Comparison of ENCODE assay signal across 9 cellular contexts in the genomic region with DNA sequence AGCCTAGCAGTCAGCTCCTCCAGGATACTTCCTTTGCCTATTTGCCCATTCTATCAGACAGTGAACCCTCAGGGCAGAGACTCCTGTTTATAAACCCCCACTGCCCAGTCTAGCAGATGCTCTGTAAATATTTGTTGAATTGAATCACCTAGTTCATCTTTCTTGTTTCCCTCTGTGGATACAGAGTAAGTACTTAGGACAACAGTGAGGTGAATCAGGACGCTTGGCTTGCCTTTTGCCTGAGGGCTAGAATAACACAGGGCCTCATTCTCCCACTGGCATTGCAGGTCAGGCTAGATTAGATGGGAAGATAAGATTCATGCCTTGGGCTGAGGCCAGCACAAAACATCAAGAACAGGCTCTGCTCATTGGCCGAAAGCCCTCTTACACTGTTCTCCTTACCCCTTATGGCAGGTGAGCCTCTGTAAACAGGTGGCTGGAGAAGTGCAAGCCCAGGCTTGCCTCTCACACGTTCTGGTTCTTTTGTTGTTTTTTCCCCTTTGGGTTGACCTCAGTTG. TPM values are rescaled to one million over a fixed set of nuclear protein-coding genes. Genes with fewer than 3 reads are reported as not detected.
DNase-seq lines count a peak whose midpoint lies in the region; ATAC-seq and TF ChIP-seq lines count a peak whose summit lies in the region.
"Had no signal": no experiment of that assay in that cellular context is flagged by ENCODE, and none has a peak within 500 bp of the region (broad histone marks: within the 10 kb centered on the region; RNA-seq: fewer than 3 reads in every experiment).

No MANE protein-coding gene starts in this region.

- no peak for TF ChIP-seq CTCF in IMR-90 (conservative IDR thresholded peaks at IDR 0.05; ENCODE audit: low read depth, low read length)
- no peak for TF ChIP-seq CTCF in gastrocnemius medialis (IDR thresholded peaks at IDR 0.05 in 4 of 5, conservative IDR thresholded peaks at IDR 0.05 in 1 of 5)

- peaks cover 2% of the 10 kb centered on the region; the same call in 1 of the 2 replicates for H3K27me3 ChIP-seq in IMR-90 (ENCODE audit: control insufficient read depth, insufficient read depth, low read length)
- no peaks in the 10 kb centered on the region for H3K27me3 ChIP-seq in gastrocnemius medialis

- no peak overlapping the region for H3K9ac ChIP-seq in IMR-90 (ENCODE audit: low read depth, low read length)
- H3K9ac ChIP-seq: KMS-11 had no signal

- H3K27ac ChIP-seq in IMR-90 (ENCODE audit: insufficient read depth, low read length) (no peak overlapping the region), gastrocnemius medialis (no peak overlapping the region)
- H3K27ac ChIP-seq: KMS-11 had no signal

- no peak overlapping the region; the same call in 1 of the 2 replicates for H3K4ac ChIP-seq in IMR-90 (ENCODE audit: low read depth, low read length)

- no peak overlapping the region for H4K8ac ChIP-seq in IMR-90 (ENCODE audit: low read depth in 2 of 2, low read length in 2 of 2)

- no peak overlapping the region for H2BK20ac ChIP-seq in IMR-90 (ENCODE audit: low read depth, low read length)

- H2AK9ac ChIP-seq in IMR-90 (replicated peaks; ENCODE audit: low read depth, low read length, poor library complexity): no peak overlapping the region

- H3K9me3 ChIP-seq in IMR-90 (ENCODE audit: control insufficient read depth, insufficient read depth, low read length) (no peaks in the 10 kb centered on the region), gastrocnemius medialis (no peaks in the 10 kb centered on the region)

- no peak overlapping the region for H2BK15ac ChIP-seq in IMR-90 (ENCODE audit: low read depth, low read length)

- ATAC-seq in GM18520 (IDR thresholded peaks at IDR 0.05; ENCODE audit: unreplicated experiment): peak; percentile 47
- ATAC-seq in IMR-90 (ENCODE audit: low read depth): peak; percentile 48
- no peak for ATAC-seq in gastrocnemius medialis

- in situ Hi-C loops in IMR-90 (cut with MboI; ENCODE audit: low sequenced_read_pairs): loop anchor here (5.0 to 10.0 kb wide), 2 partner anchors 171 to 503 kb away; no protein-coding TSS in a partner anchor
- in situ Hi-C loops in gastrocnemius medialis (cut with MboI; ENCODE audit: low sequenced_read_pairs in 4 of 4): loop anchor here in 3 of 4 donors (10.0 to 25.0 kb wide), 4 partner anchors 107 to 604 kb away; no protein-coding TSS in a partner anchor

- no CpG with 5 or more reads among the region's 3 CpGs for WGBS in IMR-90 (ENCODE audit: extremely low coverage in 2 of 2, insufficient read length in 1 of 2), 2 experiments

- H3K36me3 ChIP-seq in IMR-90 (ENCODE audit: control insufficient read depth, insufficient read depth, low read length): no peaks in the 10 kb centered on the region
- H3K36me3 ChIP-seq in gastrocnemius medialis: no peaks in the 10 kb centered on the region

- H3K18ac ChIP-seq in IMR-90 (ENCODE audit: low read depth, low read length): peak overlapping the region; percentile 26; the same call in 1 of the 2 replicates

- dilution Hi-C loops in IMR-90 (cut with HindIII; ENCODE audit: low sequenced_read_pairs, unreplicated experiment): no loop called here

- H2BK120ac ChIP-seq in IMR-90 (ENCODE audit: low read depth, low read length): peak overlapping the region; percentile 11

- H2BK5ac ChIP-seq in IMR-90 (ENCODE audit: low read depth, low read length, poor library complexity, severe bottlenecking): no peak overlapping the region

- 0 out of 2 replicates have a peak, but pooled peaks cover 4% of the 10 kb centered on the region for H3K9me1 ChIP-seq in IMR-90 (ENCODE audit: insufficient read depth, low read length)

- H4K5ac ChIP-seq in IMR-90 (ENCODE audit: low read depth, low read length): no peak overlapping the region

- no peaks in the 10 kb centered on the region for H3K79me1 ChIP-seq in IMR-90 (ENCODE audit: low read depth in 1 of 2, low read length in 2 of 2)

- peak overlapping the region; percentile 13; the same call in 1 of the 2 replicates for H3K14ac ChIP-seq in IMR-90 (replicated peaks; ENCODE audit: low read depth, low read length)

- peak overlapping the region; percentile 18; the same call in 1 of the 2 replicates for H2AK5ac ChIP-seq in IMR-90 (ENCODE audit: low read depth, low read length)

- no peak overlapping the region for H2AFZ ChIP-seq in IMR-90 (replicated peaks; ENCODE audit: low read length, poor library complexity)

- intact Hi-C loops in IMR-90 (cut with micrococcal nuclease): loop anchor here (10.0 kb wide), 2 partner anchors 473 to 503 kb away; no protein-coding TSS in a partner anchor
- intact Hi-C loops in gastrocnemius medialis (cut with DNase I; ENCODE audit: low total_unique reads): no loop called here

- TF ChIP-seq RAD21 in IMR-90 (IDR thresholded peaks at IDR 0.05; ENCODE audit: low read length): no peak

- H3K4me3 ChIP-seq in IMR-90 (ENCODE audit: insufficient read depth, low read depth, low read length) (no peak overlapping the region), gastrocnemius medialis (no peak overlapping the region)

- H4K91ac ChIP-seq in IMR-90 (ENCODE audit: insufficient read depth, low read depth, low read length): no peak overlapping the region

- no TSS peak for BruUV-seq in IMR-90 (replicated peaks; lab: Mats Ljungman, UMichigan)

- no peak overlapping the region for H3K56ac ChIP-seq in IMR-90 (ENCODE audit: extremely low read depth, insufficient read depth, low read length)

- H4K20me1 ChIP-seq in IMR-90 (ENCODE audit: insufficient read depth, low read length): no peaks in the 10 kb centered on the region

- no peak overlapping the region for H3K23ac ChIP-seq in IMR-90 (ENCODE audit: low read depth, low read length)

- TF ChIP-seq POLR2A in IMR-90 (IDR thresholded peaks at IDR 0.05; ENCODE audit: low read depth, low read length): no peak
- TF ChIP-seq POLR2A in gastrocnemius medialis (IDR thresholded peaks at IDR 0.05): no peak

- H3K4me2 ChIP-seq in IMR-90 (ENCODE audit: low read depth, low read length): no peak overlapping the region
- H3K4me2 ChIP-seq: KMS-11 had no signal

- peak; percentile 52 for DNase-seq in IMR-90
- peak; percentile 98 to 99 for DNase-seq in SHP77 (lab: John Stamatoyannopoulos, UW)
- peak; percentile 99 for DNase-seq in islet precursor cell
- no peak for DNase-seq in gastrocnemius medialis
- DNase-seq in NAMALWA (ENCODE audit: low spot score): no peak
- DNase-seq in Ammon's horn (ENCODE audit: low spot score): no peak
- no peak for DNase-seq in activated CD4-positive, alpha-beta T cell treated with anti-CD3 and anti-CD28 coated beads for 1 hour

- peaks cover 13% of the 10 kb centered on the region for H3K4me1 ChIP-seq in IMR-90 (ENCODE audit: control insufficient read depth, insufficient read depth, low read length)
- no peaks in the 10 kb centered on the region for H3K4me1 ChIP-seq in gastrocnemius medialis

- CTCF ChIA-PET in IMR-90 (lab: Yijun Ruan, JAX): interaction anchor here (0.7 to 1.9 kb wide), 8 partner anchors 95 to 1603 kb away, joined by 3 to 7 read pairs (median 4); no protein-coding TSS in a partner anchor

- POLR2A ChIA-PET in IMR-90 (lab: Charles Lee; ENCODE audit: unreplicated experiment): no interaction called here

TF ChIP-seq in IMR-90, 13 proteins besides CTCF, POLR2A, EP300 and RAD21:
- TF ChIP-seq BHLHE40 (IDR thresholded peaks at IDR 0.05; ENCODE audit: low read depth, low read length) (no peak), FOS (IDR thresholded peaks at IDR 0.05; ENCODE audit: low read depth, low read length) (no peak), RCOR1 (IDR thresholded peaks at IDR 0.05; ENCODE audit: insufficient replicate concordance, low read length) (no peak), MAZ (IDR thresholded peaks at IDR 0.05; ENCODE audit: borderline replicate concordance, low read depth, low read length) (no peak), CHD1 (IDR thresholded peaks at IDR 0.05; ENCODE audit: low read depth, low read length) (no peak), NFE2L2 (IDR thresholded peaks at IDR 0.05; ENCODE audit: low read depth, low read length) (no peak), ELK1 (IDR thresholded peaks at IDR 0.05; ENCODE audit: borderline replicate concordance, low read depth, low read length) (no peak), SMC3 (IDR thresholded peaks at IDR 0.05; ENCODE audit: low read depth, low read length) (no peak), MAFK (IDR thresholded peaks at IDR 0.05; ENCODE audit: low read depth, low read length) (no peak)
- TF ChIP-seq, protein P1, sequence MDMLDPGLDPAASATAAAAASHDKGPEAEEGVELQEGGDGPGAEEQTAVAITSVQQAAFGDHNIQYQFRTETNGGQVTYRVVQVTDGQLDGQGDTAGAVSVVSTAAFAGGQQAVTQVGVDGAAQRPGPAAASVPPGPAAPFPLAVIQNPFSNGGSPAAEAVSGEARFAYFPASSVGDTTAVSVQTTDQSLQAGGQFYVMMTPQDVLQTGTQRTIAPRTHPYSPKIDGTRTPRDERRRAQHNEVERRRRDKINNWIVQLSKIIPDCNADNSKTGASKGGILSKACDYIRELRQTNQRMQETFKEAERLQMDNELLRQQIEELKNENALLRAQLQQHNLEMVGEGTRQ (IDR thresholded peaks at IDR 0.05; ENCODE audit: low read depth, low read length): no peak
TF ChIP-seq in IMR-90: peak in this region for 0.

RNA-seq across cellular contexts. Expression of gene TNFSF8, which starts 22.2 kb away (rescaled TPM):
- not detected in 2 replicates for total RNA-seq in IMR-90 (2012; rRNA removed)
- polyA plus RNA-seq in IMR-90 (2012; rRNA removed): not detected in 2 replicates
- not detected in 2 replicates for polyA plus RNA-seq in IMR-90 (2012; cell fraction: cytosol; rRNA removed)
- polyA plus RNA-seq in IMR-90 (2012; cell fraction: nucleus; rRNA removed; ENCODE audit: low replicate concordance): not detected in 2 replicates
- under 1 TPM in 2 of 4 donors, not detected in 2; 0.29 to 0.76 TPM for total RNA-seq in gastrocnemius medialis

Comparison
In these comparisons a context has a peak if more than half of its experiments do, and no peak if none do; other contexts are left out.
1. ATAC-seq: peak in GM18520 (single experiment) and IMR-90 (single experiment); none in gastrocnemius medialis (0 of 2).
2. DNase-seq: peak in IMR-90 (single experiment), SHP77 (2 of 2) and islet precursor cell (single experiment); none in gastrocnemius medialis (0 of 2), NAMALWA (single experiment), Ammon's horn (single experiment) and activated CD4-positive, alpha-beta T cell treated with anti-CD3 and anti-CD28 coated beads for 1 hour (single experiment).